Comparison of ENCODE assay signal across 6 cellular contexts in genomic region chr16:84337236-84337635, GRCh38. TPM values are rescaled to one million over a fixed set of nuclear protein-coding genes. Genes with fewer than 3 reads are reported as not detected.
"Had no signal": no experiment of that assay in that cellular context is flagged by ENCODE, and none has a peak within 500 bp of the region (broad histone marks: within the 10 kb centered on the region; RNA-seq: fewer than 3 reads in every experiment).

No MANE protein-coding gene starts in this region.

RNA-seq across cellular contexts. Expression of gene ATP2C2, which starts 31.1 kb away (rescaled TPM):
- total RNA-seq: Right ventricle myocardium inferior, Right ventricle myocardium superior, RPMI7951, SJSA1 had no signal

RNA-seq across cellular contexts. Expression of gene WFDC1, which starts 42.6 kb away (rescaled TPM):
- total RNA-seq: OCI-LY7, PC-9, RPMI7951 had no signal
